In genomic region chr21:31787691-31788090, GRCh38 we compare ENCODE assay signal across 7 cellular contexts. TPM values are rescaled to one million over a fixed set of nuclear protein-coding genes. Genes with fewer than 3 reads are reported as not detected.
DNase-seq lines count a peak whose midpoint lies in the region; TF ChIP-seq lines count a peak whose summit lies in the region.
"Not testable (repeated sequence)": the region's sequence is repeated elsewhere in the genome, so short reads cannot be mapped to it uniquely, and the experiment has no call there.

No MANE protein-coding gene starts in this region.

- not testable (repeated sequence) for H2BK5ac ChIP-seq in trophoblast cell (ENCODE audit: low read depth, low read length, poor library complexity)

- H4K12ac ChIP-seq in trophoblast cell (ENCODE audit: low read depth, low read length), result not testable (repeated sequence)

- H2BK12ac ChIP-seq in trophoblast cell (ENCODE audit: low read length), result not testable (repeated sequence)

- CTCF ChIA-PET in RWPE1 (lab: Yijun Ruan, JAX), result interaction anchor here (0.6 kb wide), 1 partner anchor 108 kb away, joined by 7 read pairs; no protein-coding TSS in a partner anchor

- peak; percentile 87 for DNase-seq in NAMALWA (ENCODE audit: low spot score)
- peak; percentile 14 for DNase-seq in NCI-H510A treated with DMSO at 0.1 percent for 48 hours (lab: John Stamatoyannopoulos, UW)
- not testable (repeated sequence) for DNase-seq in RWPE1 (ENCODE audit: low spot score)
- peak; percentile 31 for DNase-seq in left kidney (ENCODE audit: low read depth, low spot score)
- peak; percentile 95 to 96 for DNase-seq in trophoblast cell

- not testable (repeated sequence) for H3K79me2 ChIP-seq in trophoblast cell (ENCODE audit: control insufficient read depth, insufficient read depth, low read length, poor library complexity)

- WGBS in trophoblast cell (ENCODE audit: extremely low coverage, insufficient coverage, insufficient read length), result no CpG with 5 or more reads among the region's 7 CpGs

- not testable (repeated sequence) for H3K36me3 ChIP-seq in BLaER1 treated with 17β-estradiol and CSF1 and Interleukin-3, amounts not matched to agents 10 nM and 100 nM; trophoblast cell (ENCODE audit: control insufficient read depth in 1 of 2, insufficient read depth in 2 of 2, low read length in 2 of 2)

- TF ChIP-seq CTCF in RWPE1 (conservative IDR thresholded peaks at IDR 0.05; ENCODE audit: low read depth), result not testable (repeated sequence)

- not testable (repeated sequence) for TF ChIP-seq EP300 in Ishikawa (IDR thresholded peaks at IDR 0.05; ENCODE audit: borderline replicate concordance)

- H3K14ac ChIP-seq in trophoblast cell (ENCODE audit: low read length), result not testable (repeated sequence)

- not testable (repeated sequence) for H3K79me1 ChIP-seq in trophoblast cell (ENCODE audit: low read length)

- H3K18ac ChIP-seq in trophoblast cell (ENCODE audit: low read length), result not testable (repeated sequence)

- not testable (repeated sequence) for H4K8ac ChIP-seq in trophoblast cell (ENCODE audit: low read depth, low read length)

- not testable (repeated sequence) for H3K4ac ChIP-seq in trophoblast cell (ENCODE audit: low read depth, low read length)

- not testable (repeated sequence) for H3K9ac ChIP-seq in BLaER1 treated with 17β-estradiol and CSF1 and Interleukin-3, amounts not matched to agents 10 nM and 100 nM; trophoblast cell (ENCODE audit: low read length)

- not testable (repeated sequence) for H3K27me3 ChIP-seq in BLaER1 treated with 17β-estradiol and CSF1 and Interleukin-3, amounts not matched to agents 10 nM and 100 nM; trophoblast cell (ENCODE audit: insufficient read depth, low read length)

- not testable (repeated sequence) for H2BK120ac ChIP-seq in trophoblast cell (ENCODE audit: insufficient read depth, low read length, poor library complexity)

- H2AFZ ChIP-seq in trophoblast cell (ENCODE audit: insufficient read depth, low read length, poor library complexity), result not testable (repeated sequence)

- H3K4me3 ChIP-seq in BLaER1 treated with 17β-estradiol and CSF1 and Interleukin-3, amounts not matched to agents 10 nM and 100 nM; trophoblast cell (ENCODE audit: low read depth, low read length): not testable (repeated sequence)

- H3K27ac ChIP-seq in BLaER1 treated with 17β-estradiol and CSF1 and Interleukin-3, amounts not matched to agents 10 nM and 100 nM, result peak overlapping the region in 4 of 11 experiments; percentile 25 to 48 (median 42); a peak in 6 of 22 replicates
- H3K27ac ChIP-seq in RWPE1, result 0 out of 2 replicates have a peak overlapping the region, but pooled peaks have one; percentile 21
- not testable (repeated sequence) for H3K27ac ChIP-seq in trophoblast cell (ENCODE audit: low read depth, low read length)

- not testable (repeated sequence) for H3K23ac ChIP-seq in trophoblast cell (ENCODE audit: low read length)

- H4K20me1 ChIP-seq in BLaER1 treated with 17β-estradiol and CSF1 and Interleukin-3, amounts not matched to agents 10 nM and 100 nM, result not testable (repeated sequence)

- TF ChIP-seq RAD21 in Ishikawa (IDR thresholded peaks at IDR 0.05; ENCODE audit: low read depth), result not testable (repeated sequence)

- POLR2A ChIA-PET in RWPE1 (lab: Yijun Ruan, JAX; ENCODE audit: low non-redundant PET), result not testable (repeated sequence)

- peaks cover 10 to 18% (median 14%) of the 10 kb centered on the region in 11 experiments; a peak in 21 of 22 replicates for H3K9me3 ChIP-seq in BLaER1 treated with 17β-estradiol and CSF1 and Interleukin-3, amounts not matched to agents 10 nM and 100 nM (replicated peaks in 1 of 11)
- H3K9me3 ChIP-seq in trophoblast cell (ENCODE audit: insufficient read depth, low read depth, low read length), result not testable (repeated sequence)

- H2AK5ac ChIP-seq in trophoblast cell (ENCODE audit: low read length), result not testable (repeated sequence)

- H3K4me2 ChIP-seq in BLaER1 treated with 17β-estradiol and CSF1 and Interleukin-3, amounts not matched to agents 10 nM and 100 nM, result peak overlapping the region in 9 of 11 experiments; percentile 1 to 50 (median 40); a peak in 14 of 22 replicates
- not testable (repeated sequence) for H3K4me2 ChIP-seq in trophoblast cell (ENCODE audit: low read length)

- H4K91ac ChIP-seq in trophoblast cell (ENCODE audit: low read depth, low read length), result not testable (repeated sequence)

- peaks cover 0 to 16% (median 8%) of the 10 kb centered on the region in 10 experiments; a peak in 15 of 20 replicates for H3K4me1 ChIP-seq in BLaER1 treated with 17β-estradiol and CSF1 and Interleukin-3, amounts not matched to agents 10 nM and 100 nM
- H3K4me1 ChIP-seq in trophoblast cell (ENCODE audit: control insufficient read depth in 1 of 2, insufficient read depth in 2 of 2, low read length in 2 of 2), result not testable (repeated sequence)

TF ChIP-seq in Ishikawa, 13 proteins besides CTCF, POLR2A, EP300 and RAD21:
- peak; percentile 69; the same call in 1 of the 2 replicates for TF ChIP-seq CEBPB (IDR thresholded peaks at IDR 0.05)
- peak; percentile 46 for TF ChIP-seq USF1 (IDR thresholded peaks at IDR 0.05)

RNA-seq across cellular contexts. Expression of gene SCAF4, which starts 55.8 kb away (rescaled TPM):
- 27.5 and 27.9 TPM in 2 replicates for polyA plus RNA-seq in trophoblast cell (2013)
